9 cellular contexts compared by ENCODE assay signal in genomic region chr2:55223958-55224760, GRCh38. TPM values are rescaled to one million over a fixed set of nuclear protein-coding genes. Genes with fewer than 3 reads are reported as not detected.
A peak's percentile ranks its signal among the peaks of the same experiment; 100 is the strongest.
DNase-seq lines count a peak whose midpoint lies in the region; ATAC-seq and TF ChIP-seq lines count a peak whose summit lies in the region.
"Had no signal": no experiment of that assay in that cellular context is flagged by ENCODE, and none has a peak within 500 bp of the region (broad histone marks: within the 10 kb centered on the region; RNA-seq: fewer than 3 reads in every experiment).

No MANE protein-coding gene starts in this region.

- ATAC-seq in RWPE2 (ENCODE audit: low read depth) (no peak; the same call in 2 of the 3 replicates), gastroesophageal sphincter (no peak)

- intact Hi-C loops in prostate gland (cut with DNase I) = no loop called here

- H3K27ac ChIP-seq in RWPE2 (ENCODE audit: poor library complexity, severe bottlenecking) (peak overlapping the region; percentile 34), gastroesophageal sphincter (peak overlapping the region in 3 of 4 donors; percentile 93 to 96 (median 96)), prostate gland (peak overlapping the region; percentile 88 to 95)

- TF ChIP-seq EP300 in gastroesophageal sphincter (IDR thresholded peaks at IDR 0.05) = no peak

- H3K4me1 ChIP-seq in RWPE2 (ENCODE audit: insufficient read depth, poor library complexity, severe bottlenecking) (peaks cover 4% of the 10 kb centered on the region), gastroesophageal sphincter (peaks cover 0 to 21% (median 0%) of the 10 kb centered on the region in 3 donors), prostate gland (replicated peaks) (no peaks in the 10 kb centered on the region)

- TF ChIP-seq POLR2A in gastroesophageal sphincter (IDR thresholded peaks at IDR 0.05) (no peak), prostate gland (IDR thresholded peaks at IDR 0.05) (no peak)

- no peaks in the 10 kb centered on the region for H3K9me3 ChIP-seq in RWPE2 (ENCODE audit: severe bottlenecking)
- H3K9me3 ChIP-seq in gastroesophageal sphincter = no peaks in the 10 kb centered on the region
- H3K9me3 ChIP-seq in prostate gland = no peaks in the 10 kb centered on the region

- TF ChIP-seq CTCF in RWPE2 (IDR thresholded peaks at IDR 0.05; ENCODE audit: poor library complexity, severe bottlenecking) (no peak), gastroesophageal sphincter (IDR thresholded peaks at IDR 0.05) (no peak), prostate gland (IDR thresholded peaks at IDR 0.05) (no peak)

- peak; percentile 29 for DNase-seq in ELF-1 (ENCODE audit: low read depth, low spot score)
- no peak for DNase-seq in RWPE2 (ENCODE audit: low spot score)
- no peak for DNase-seq in prostate gland (ENCODE audit: low spot score)
- no peak for DNase-seq in SKM-1 treated with dmso at 0.1 percent for 144 hours (lab: John Stamatoyannopoulos, UW; ENCODE audit: unreplicated experiment)
- DNase-seq in ureter (ENCODE audit: low spot score) = no peak
- no peak for DNase-seq in mucosa of gallbladder (ENCODE audit: low spot score)
- no peak for DNase-seq in GF-D8 (lab: John Stamatoyannopoulos, UW)

- H3K36me3 ChIP-seq in RWPE2 (ENCODE audit: low read depth) = peaks cover 5% of the 10 kb centered on the region; the same call in 1 of the 2 replicates
- no peaks in the 10 kb centered on the region for H3K36me3 ChIP-seq in gastroesophageal sphincter
- no peaks in the 10 kb centered on the region for H3K36me3 ChIP-seq in prostate gland
- H3K36me3 ChIP-seq: brain microvascular endothelial cell had no signal

- no peaks in the 10 kb centered on the region for H3K27me3 ChIP-seq in RWPE2 (ENCODE audit: insufficient read depth, poor library complexity, severe bottlenecking)
- no peaks in the 10 kb centered on the region for H3K27me3 ChIP-seq in gastroesophageal sphincter
- no peaks in the 10 kb centered on the region for H3K27me3 ChIP-seq in prostate gland (replicated peaks; ENCODE audit: insufficient read depth)
- H3K27me3 ChIP-seq: brain microvascular endothelial cell had no signal

- WGBS in gastroesophageal sphincter (ENCODE audit: low coverage in 1 of 2), 2 donors = 92 to 100% methylated on average over 1 to 2 of the region's 25 CpGs
- 89% methylated on average over 25 of the region's 25 CpGs for whole genome bisulfite sequencing in prostate gland

- H3K4me3 ChIP-seq in RWPE2 (ENCODE audit: severe bottlenecking) (no peak overlapping the region), gastroesophageal sphincter (peak overlapping the region; percentile 84 to 97), prostate gland (peak overlapping the region; percentile 73 to 80)

RNA-seq across cellular contexts. Expression of gene CLHC1, which starts 7.9 kb away (rescaled TPM):
- 10 to 100 TPM in 1 of 4 donors, 1 to 10 TPM in 3; 3.0 to 16.8 (median 3.8) TPM for total RNA-seq in gastroesophageal sphincter
- 10 to 100 TPM in 1 of 2 donors, 1 to 10 TPM in 1; 5.4 to 15.7 TPM for total RNA-seq in prostate gland
- total RNA-seq in ureter = 26.3 TPM
- total RNA-seq in mucosa of gallbladder = 20.1 TPM

RNA-seq across cellular contexts. Expression of gene RPS27A, which starts 8.3 kb away (rescaled TPM):
- total RNA-seq in gastroesophageal sphincter (1,000 to 10,000 TPM in 3 of 4 donors, 100 to 1,000 TPM in 1; 672 to 2,650 (median 1,912) TPM), prostate gland (1,000 to 10,000 TPM in 1 of 2 donors, 100 to 1,000 TPM in 1; 665 to 1,633 TPM), ureter (944 TPM), mucosa of gallbladder (605 TPM)

RNA-seq across cellular contexts. Expression of gene MTIF2, which starts 44.9 kb away (rescaled TPM):
- total RNA-seq in gastroesophageal sphincter (10 to 100 TPM; 19.1 to 24.0 (median 22.4) TPM), prostate gland (10 to 100 TPM; 23.9 to 25.7 TPM), ureter (29.9 TPM), mucosa of gallbladder (22.8 TPM)

Comparison
In these comparisons a context has a peak if more than half of its experiments do, and no peak if none do; other contexts are left out.
1. H3K27ac ChIP-seq: peak in every context shown above with its lines; median percentile 96 in gastroesophageal sphincter; 92 in prostate gland; 34 in RWPE2.